In the genomic region with DNA sequence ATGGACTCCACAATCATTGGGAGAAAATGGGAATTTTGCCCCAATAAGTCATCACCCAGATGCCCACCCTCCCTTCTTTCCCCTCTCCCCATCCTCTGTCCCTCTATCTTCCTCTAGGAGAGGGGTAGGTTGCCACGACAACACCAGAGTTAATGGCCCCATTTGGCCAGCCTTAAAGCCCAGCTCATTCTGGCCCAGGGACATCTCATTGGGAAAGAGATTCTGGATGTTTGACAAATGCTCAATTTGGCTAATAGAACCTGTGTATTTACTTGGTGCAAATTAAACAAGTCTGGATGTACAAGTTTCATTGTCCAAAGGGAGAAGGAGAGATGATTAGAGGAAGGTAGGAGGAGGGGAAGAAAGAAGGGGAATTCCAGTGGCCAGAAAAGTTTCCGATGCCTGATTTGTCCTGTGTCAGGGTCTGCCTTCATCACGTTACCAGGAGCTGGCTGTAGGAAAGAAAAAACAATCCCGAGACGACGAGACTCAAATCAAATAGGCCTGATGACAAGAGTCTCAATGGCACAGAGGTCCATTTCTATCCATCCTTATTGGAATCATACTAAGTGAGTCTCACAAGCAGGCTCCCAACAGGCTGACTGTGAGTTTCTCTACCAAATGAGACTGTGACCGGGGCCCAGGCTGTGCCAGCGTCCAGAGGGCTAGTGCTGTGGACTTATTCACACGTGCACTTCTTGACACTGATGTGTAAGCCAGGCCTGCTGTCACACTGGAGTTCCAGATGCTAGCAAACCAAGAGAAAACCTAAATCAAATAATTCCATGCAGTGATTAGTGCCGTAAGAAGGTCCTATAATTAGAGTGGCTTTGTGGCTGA, we compare ENCODE assay signal across 17 cellular contexts.
"Had no signal": no experiment of that assay in that cellular context is flagged by ENCODE, and none has a peak within 500 bp of the region (broad histone marks: within the 10 kb centered on the region; RNA-seq: fewer than 3 reads in every experiment).

No MANE protein-coding gene starts in this region.

- H3K9me3 ChIP-seq: left lung, sigmoid colon, testis, upper lobe of right lung had no signal

- DNase-seq: activated CD4-positive, alpha-beta T cell treated with anti-CD3 and anti-CD28 coated beads, Interleukin-2, amount 50 U/mL, for 48 hours; activated gamma-delta T cell; activated T-cell treated with anti-CD3 and anti-CD28 coated beads, Interleukin-2, amount 50 U/mL, for 4 hours; anterior cingulate cortex; dorsolateral prefrontal cortex; foreskin fibroblast; left lung; naive B cell; sigmoid colon; stimulated activated CD4-positive, alpha-beta T cell treated with anti-CD3 and anti-CD28 coated beads, Interleukin-4, amount 100 ng/mL, for 1 hour; stimulated activated CD8-positive, alpha-beta memory T cell treated with anti-CD3 and anti-CD28 coated beads, Interleukin-4, amount 100 ng/mL, for 48 hours; stimulated activated naive CD8-positive, alpha-beta T cell treated with anti-CD3 and anti-CD28 coated beads, Interleukin-15, Interleukin-2, amounts not matched to agents 100 U/mL and 50 U/mL, for 24 hours; testis; upper lobe of right lung had no signal

- H3K36me3 Mint-ChIP-seq: naive B cell had no signal

- H3K4me3 Mint-ChIP-seq: activated naive CD8-positive, alpha-beta T cell; activated T-cell treated with anti-CD3 and anti-CD28 coated beads, Interleukin-2, amount 50 U/mL, for 4 hours; naive B cell; T-helper 1 cell treated with Interleukin-12 subunit alpha and Interleukin-12 subunit beta and Interleukin-4 antibody, amounts not matched to agents 30 μg/mL and 1 μg/mL, for 36 hours had no signal

- ATAC-seq: activated T-cell treated with anti-CD3 and anti-CD28 coated beads, Interleukin-2, amount 50 U/mL, for 4 hours; esophagus mucosa; left lung; stimulated activated naive CD8-positive, alpha-beta T cell treated with anti-CD3 and anti-CD28 coated beads, Interleukin-15, Interleukin-2, amounts not matched to agents 100 U/mL and 50 U/mL, for 24 hours; upper lobe of right lung had no signal

- H3K4me1 ChIP-seq: left lung, sigmoid colon, testis, upper lobe of right lung had no signal

- H3K4me3 ChIP-seq: dorsolateral prefrontal cortex, left lung, sigmoid colon, testis, upper lobe of right lung had no signal

- H3K27ac ChIP-seq: dorsolateral prefrontal cortex, left lung, sigmoid colon, testis, upper lobe of right lung had no signal

- H3K27me3 ChIP-seq: dorsolateral prefrontal cortex, left lung, sigmoid colon, testis, upper lobe of right lung had no signal

- H3K27ac Mint-ChIP-seq: activated naive CD8-positive, alpha-beta T cell; T-helper 1 cell treated with Interleukin-12 subunit alpha and Interleukin-12 subunit beta and Interleukin-4 antibody, amounts not matched to agents 30 μg/mL and 1 μg/mL, for 36 hours had no signal

- H3K36me3 ChIP-seq: left lung, sigmoid colon, upper lobe of right lung had no signal
